In the genomic region with DNA sequence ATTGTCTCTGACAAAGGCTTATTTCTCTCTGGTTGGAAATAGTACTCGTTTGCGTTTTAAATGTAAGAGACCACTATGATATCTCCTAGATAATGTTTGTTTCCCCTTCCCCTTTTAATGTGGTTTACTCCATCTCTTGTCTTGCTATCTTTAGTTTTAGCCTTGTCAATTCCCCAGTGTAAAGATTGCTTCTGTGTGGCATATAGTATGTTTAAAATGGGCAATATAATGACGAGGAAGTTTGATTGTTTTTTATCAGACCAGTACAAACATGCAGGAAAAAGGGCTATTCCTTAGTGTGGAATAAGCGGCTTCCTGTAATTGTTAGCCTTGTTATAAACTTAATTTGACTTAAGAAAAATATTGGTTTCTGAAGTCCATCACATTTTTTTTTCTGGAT, we compare ENCODE assay signal across 8 cellular contexts. TPM values are rescaled to one million over a fixed set of nuclear protein-coding genes. Genes with fewer than 3 reads are reported as not detected.
DNase-seq lines count a peak whose midpoint lies in the region; ATAC-seq and TF ChIP-seq lines count a peak whose summit lies in the region.

No MANE protein-coding gene starts in this region.

- peak overlapping the region; percentile 76 for H3K4me2 ChIP-seq in fibroblast of lung (ENCODE audit: extremely low read depth, insufficient read depth, low read length)

- H3K9me3 ChIP-seq in SJCRH30 (replicated peaks) (no peaks in the 10 kb centered on the region), fibroblast of lung (ENCODE audit: control insufficient read depth, insufficient read depth, low read depth, low read length) (no peaks in the 10 kb centered on the region)

- H3K9ac ChIP-seq in fibroblast of lung (ENCODE audit: insufficient read depth, low read length) = no peak overlapping the region

- H3K27ac ChIP-seq in SJCRH30 = peak overlapping the region; percentile 73
- peak overlapping the region; percentile 19 for H3K27ac ChIP-seq in fibroblast of lung (ENCODE audit: insufficient read depth, low read length)

- no peak for TF ChIP-seq CTCF in fibroblast of lung (conservative IDR thresholded peaks at IDR 0.05 in 1 of 2, IDR thresholded peaks at IDR 0.05 in 1 of 2; ENCODE audit: low read depth in 1 of 2, low read length in 2 of 2)
- no peak for TF ChIP-seq CTCF in retinal pigment epithelial cell (conservative IDR thresholded peaks at IDR 0.05; ENCODE audit: low read depth, low read length)

- peaks cover 11% of the 10 kb centered on the region for H3K36me3 ChIP-seq in SJCRH30
- no peaks in the 10 kb centered on the region for H3K36me3 ChIP-seq in fibroblast of lung (ENCODE audit: control insufficient read depth, insufficient read depth, low read length)

- H3K4me3 ChIP-seq in GM08714 (ENCODE audit: low read length) (peak overlapping the region; percentile 99; the same call in 1 of the 2 replicates), SJCRH30 (peak overlapping the region; percentile 95), fibroblast of lung (replicated peaks in 1 of 4; ENCODE audit: control extremely low read depth in 1 of 4, insufficient read depth in 1 of 4, low read depth in 3 of 4, low read length in 4 of 4) (peak overlapping the region; percentile 43 to 99 (median 88)), retinal pigment epithelial cell (ENCODE audit: low read length) (peak overlapping the region; percentile 95)

- DNase-seq in SJCRH30 (peak in 1 of 2 experiments; percentile 47), fibroblast of lung (ENCODE audit: low read depth in 2 of 2) (no peak), retinal pigment epithelial cell (ENCODE audit: low read depth) (no peak), NCI-H1092 (lab: John Stamatoyannopoulos, UW) (no peak)

- no peak overlapping the region for H2AFZ ChIP-seq in fibroblast of lung (ENCODE audit: low read length)

- no peak for ATAC-seq in HG02981 (IDR thresholded peaks at IDR 0.05; ENCODE audit: unreplicated experiment)
- no peak for ATAC-seq in HG03571 (IDR thresholded peaks at IDR 0.05; ENCODE audit: unreplicated experiment)
- ATAC-seq in HG03442 (IDR thresholded peaks at IDR 0.05; ENCODE audit: unreplicated experiment) = no peak

- H3K4me1 ChIP-seq in SJCRH30 (peaks cover 31% of the 10 kb centered on the region), fibroblast of lung (ENCODE audit: control insufficient read depth, extremely low read depth, insufficient read depth, low read length) (peaks cover 3% of the 10 kb centered on the region)

- H4K20me1 ChIP-seq in fibroblast of lung (ENCODE audit: control insufficient read depth, extremely low read depth, insufficient read depth, low read length) = no peaks in the 10 kb centered on the region

- H3K27me3 ChIP-seq in SJCRH30 = no peaks in the 10 kb centered on the region
- H3K27me3 ChIP-seq in fibroblast of lung (ENCODE audit: control insufficient read depth, insufficient read depth, low read length) = no peaks in the 10 kb centered on the region

- peaks cover 74% of the 10 kb centered on the region for H3K79me2 ChIP-seq in fibroblast of lung (ENCODE audit: control insufficient read depth, insufficient read depth, low read length)

RNA-seq across cellular contexts. Expression of a gene that starts 3.1 kb away (rescaled TPM):
- total RNA-seq in SJCRH30 (2014; rRNA removed; shearing (Covaris generic)) = 224 and 254 TPM in 2 replicates
- 121 and 129 TPM in 2 replicates for total RNA-seq in fibroblast of lung
- polyA plus RNA-seq in fibroblast of lung = 218 and 224 TPM in 2 replicates
- polyA plus RNA-seq in fibroblast of lung (2012) = 92.7 and 102 TPM in 2 replicates
- polyA minus RNA-seq in fibroblast of lung (ENCODE audit: low replicate concordance) = 267 and 323 TPM in 2 replicates
